ENCODE assay signal across 8 cellular contexts in the genomic region with DNA sequence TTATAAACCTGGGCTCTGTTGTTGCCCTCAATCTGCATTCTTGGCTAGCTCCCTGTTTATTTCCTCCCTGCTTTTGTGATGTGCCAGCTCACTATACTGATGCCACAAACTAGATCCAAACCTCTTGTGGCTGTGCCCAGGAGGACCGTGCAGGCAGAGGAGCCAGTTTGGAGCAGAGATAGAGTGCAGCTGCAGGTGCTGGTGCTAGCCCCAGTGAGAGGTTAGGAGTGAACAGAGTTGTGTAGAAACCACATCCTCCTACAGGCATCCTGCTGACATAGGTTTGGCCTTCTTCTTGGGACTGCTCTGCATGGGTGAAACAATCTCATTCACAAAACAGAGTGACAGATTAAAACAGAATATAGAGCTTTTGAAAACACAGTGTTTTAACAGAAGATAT. TPM values are rescaled to one million over a fixed set of nuclear protein-coding genes. Genes with fewer than 3 reads are reported as not detected.
DNase-seq lines count a peak whose midpoint lies in the region; ATAC-seq and TF ChIP-seq lines count a peak whose summit lies in the region.

No MANE protein-coding gene starts in this region.

- no peaks in the 10 kb centered on the region for H3F3A ChIP-seq in PC-3 (ENCODE audit: low read length, unreplicated experiment)

- H3K27ac ChIP-seq in gastroesophageal sphincter = no peak overlapping the region
- no peak overlapping the region for H3K27ac ChIP-seq in PC-3 (ENCODE audit: low read length)

- H3K9me2 ChIP-seq in PC-3 (replicated peaks; ENCODE audit: low read length) = no peaks in the 10 kb centered on the region

- intact Hi-C loops in PC-3 (cut with micrococcal nuclease) = loop anchor here (10.0 kb wide), 1 partner anchor 235 kb away; no protein-coding TSS in a partner anchor

- H3K4me3 ChIP-seq in gastroesophageal sphincter (no peak overlapping the region), PC-3 (ENCODE audit: low read length) (no peak overlapping the region)

- H3K79me2 ChIP-seq in PC-3 (ENCODE audit: low read length) = no peaks in the 10 kb centered on the region

- H3K9ac ChIP-seq in PC-3 (ENCODE audit: low read length) = no peak overlapping the region

- POLR2A ChIA-PET in PC-3 (lab: Charles Lee; ENCODE audit: unreplicated experiment) = no interaction called here

- CTCF ChIA-PET in PC-3 (lab: Charles Lee) = no interaction called here

- no peak overlapping the region for H2AFZ ChIP-seq in PC-3 (ENCODE audit: low read length)

- H3K36me3 ChIP-seq in gastroesophageal sphincter (no peaks in the 10 kb centered on the region), PC-3 (ENCODE audit: low read depth, low read length) (no peaks in the 10 kb centered on the region)

- WGBS in gastroesophageal sphincter (ENCODE audit: low coverage in 1 of 2), 2 donors = no CpG with 5 or more reads among the region's 1 CpG

- peaks cover 0 to 5% (median 0%) of the 10 kb centered on the region in 3 donors for H3K4me1 ChIP-seq in gastroesophageal sphincter
- H3K4me1 ChIP-seq in PC-3 (ENCODE audit: insufficient read depth, low read length) = no peaks in the 10 kb centered on the region

- no peak for TF ChIP-seq EP300 in gastroesophageal sphincter (IDR thresholded peaks at IDR 0.05)

- no peak overlapping the region for H3K4me2 ChIP-seq in PC-3 (ENCODE audit: low read length)

- H4K20me1 ChIP-seq in PC-3 (ENCODE audit: low read length) = no peaks in the 10 kb centered on the region

- in situ Hi-C loops in GM13977 (cut with MboI; ENCODE audit: low pct_unique_long_range_greater_than_20kb, low sequenced_read_pairs, unreplicated experiment) = loop anchor here (10.0 kb wide), 1 partner anchor 65 kb away; no protein-coding TSS in a partner anchor

- TF ChIP-seq POLR2A in gastroesophageal sphincter (IDR thresholded peaks at IDR 0.05) = no peak

- BruUV-seq in PC-3 (replicated peaks; lab: Mats Ljungman, UMichigan) = no TSS peak

- H3K27me3 ChIP-seq in gastroesophageal sphincter = no peaks in the 10 kb centered on the region
- H3K27me3 ChIP-seq in PC-3 (ENCODE audit: low read length) = peaks cover 5% of the 10 kb centered on the region; the same call in 1 of the 2 replicates

- no peak for TF ChIP-seq CTCF in gastroesophageal sphincter (IDR thresholded peaks at IDR 0.05)
- no peak for TF ChIP-seq CTCF in GM13977 (IDR thresholded peaks at IDR 0.05; ENCODE audit: extremely low read depth, insufficient read depth, missing control alignments)
- TF ChIP-seq CTCF in PC-3 (conservative IDR thresholded peaks at IDR 0.05; ENCODE audit: low read depth, low read length) = no peak

- peak; percentile 93 for ATAC-seq in GM19452 (IDR thresholded peaks at IDR 0.05; ENCODE audit: unreplicated experiment)
- peak; percentile 96 for ATAC-seq in HG03139 (IDR thresholded peaks at IDR 0.05; ENCODE audit: unreplicated experiment)
- ATAC-seq in gastroesophageal sphincter = no peak
- no peak for ATAC-seq in PC-3

- peak; percentile 71 for DNase-seq in activated CD8-positive, alpha-beta memory T cell treated with anti-CD3 and anti-CD28 coated beads for 24 hours
- DNase-seq in stimulated activated CD8-positive, alpha-beta memory T cell treated with anti-CD3 and anti-CD28 coated beads, Interleukin-4, amount 100 ng/mL, for 24 hours (ENCODE audit: low read depth) = peak; percentile 20
- DNase-seq in HuH-7.5 (ENCODE audit: low spot score) (no peak), GM13977 (ENCODE audit: low spot score) (no peak), PC-3 (no peak)

- no peaks in the 10 kb centered on the region for H3K9me3 ChIP-seq in gastroesophageal sphincter
- no peaks in the 10 kb centered on the region for H3K9me3 ChIP-seq in PC-3 (ENCODE audit: low read length)

RNA-seq across cellular contexts. Expression of a gene that starts 25.7 kb away (rescaled TPM):
- under 1 TPM in 1 of 4 donors, not detected in 3; 0.81 TPM for total RNA-seq in gastroesophageal sphincter
- not detected in 2 replicates for total RNA-seq in PC-3 (2014; rRNA removed)

Comparison
In these comparisons a context has a peak if more than half of its experiments do, and no peak if none do; other contexts are left out.
1. ATAC-seq: peak in GM19452 (single experiment) and HG03139 (single experiment); none in gastroesophageal sphincter (single experiment) and PC-3 (single experiment).
2. DNase-seq: peak in activated CD8-positive, alpha-beta memory T cell treated with anti-CD3 and anti-CD28 coated beads for 24 hours (single experiment) and stimulated activated CD8-positive, alpha-beta memory T cell treated with anti-CD3 and anti-CD28 coated beads, Interleukin-4, amount 100 ng/mL, for 24 hours (single experiment); none in HuH-7.5 (single experiment), GM13977 (single experiment) and PC-3 (single experiment).